2 cellular contexts compared by ENCODE assay signal in the genomic region with DNA sequence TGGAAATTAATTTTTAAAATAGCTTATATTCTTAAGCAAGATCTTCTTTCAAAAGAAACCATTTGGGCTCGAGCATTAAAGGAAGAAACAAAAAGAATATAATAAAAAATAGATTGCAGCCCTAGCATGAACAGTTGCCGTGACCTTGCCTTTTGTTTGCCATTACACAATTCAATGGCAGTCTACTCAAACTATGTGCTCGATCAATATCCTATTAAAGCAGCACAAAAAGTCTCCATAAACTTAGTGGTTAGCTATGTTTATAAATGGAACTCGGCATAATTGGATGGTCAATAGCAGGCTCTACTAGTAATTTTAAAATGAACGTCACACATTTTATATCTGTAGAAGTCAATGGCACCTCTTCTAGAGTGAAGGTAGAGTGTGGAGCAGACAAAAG.
TF ChIP-seq lines count a peak whose summit lies in the region.

No MANE protein-coding gene starts in this region.

TF ChIP-seq in SK-N-SH, 30 proteins besides CTCF, POLR2A, EP300 and RAD21 (continued from another document):
- TF ChIP-seq, protein P1, sequence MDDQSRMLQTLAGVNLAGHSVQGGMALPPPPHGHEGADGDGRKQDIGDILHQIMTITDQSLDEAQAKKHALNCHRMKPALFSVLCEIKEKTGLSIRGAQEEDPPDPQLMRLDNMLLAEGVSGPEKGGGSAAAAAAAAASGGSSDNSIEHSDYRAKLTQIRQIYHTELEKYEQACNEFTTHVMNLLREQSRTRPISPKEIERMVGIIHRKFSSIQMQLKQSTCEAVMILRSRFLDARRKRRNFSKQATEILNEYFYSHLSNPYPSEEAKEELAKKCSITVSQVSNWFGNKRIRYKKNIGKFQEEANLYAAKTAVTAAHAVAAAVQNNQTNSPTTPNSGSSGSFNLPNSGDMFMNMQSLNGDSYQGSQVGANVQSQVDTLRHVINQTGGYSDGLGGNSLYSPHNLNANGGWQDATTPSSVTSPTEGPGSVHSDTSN (IDR thresholded peaks at IDR 0.05) = no peak
- TF ChIP-seq TEAD4 (IDR thresholded peaks at IDR 0.05; ENCODE audit: borderline replicate concordance, insufficient read depth) = no peak
- TF ChIP-seq FOSL2 (IDR thresholded peaks at IDR 0.05; ENCODE audit: borderline replicate concordance, low read depth) = no peak

TF ChIP-seq in SK-N-SH treated with all-trans-retinoic acid at 6 μM for 48 hours, 23 proteins besides CTCF, POLR2A, EP300 and RAD21 (continued from another document):
- TF ChIP-seq PATZ1 (CRISPR knock-in tag; IDR thresholded peaks at IDR 0.05; ENCODE audit: borderline replicate concordance) (no peak), ARNTL (CRISPR knock-in tag; IDR thresholded peaks at IDR 0.05; ENCODE audit: borderline replicate concordance, low read depth) (no peak), ISL1 (CRISPR knock-in tag; IDR thresholded peaks at IDR 0.05) (no peak), CSRNP3 (CRISPR knock-in tag; IDR thresholded peaks at IDR 0.05) (no peak), ZNF565 (CRISPR knock-in tag; conservative IDR thresholded peaks at IDR 0.05; ENCODE audit: low read depth) (no peak)
- TF ChIP-seq, protein P2, sequence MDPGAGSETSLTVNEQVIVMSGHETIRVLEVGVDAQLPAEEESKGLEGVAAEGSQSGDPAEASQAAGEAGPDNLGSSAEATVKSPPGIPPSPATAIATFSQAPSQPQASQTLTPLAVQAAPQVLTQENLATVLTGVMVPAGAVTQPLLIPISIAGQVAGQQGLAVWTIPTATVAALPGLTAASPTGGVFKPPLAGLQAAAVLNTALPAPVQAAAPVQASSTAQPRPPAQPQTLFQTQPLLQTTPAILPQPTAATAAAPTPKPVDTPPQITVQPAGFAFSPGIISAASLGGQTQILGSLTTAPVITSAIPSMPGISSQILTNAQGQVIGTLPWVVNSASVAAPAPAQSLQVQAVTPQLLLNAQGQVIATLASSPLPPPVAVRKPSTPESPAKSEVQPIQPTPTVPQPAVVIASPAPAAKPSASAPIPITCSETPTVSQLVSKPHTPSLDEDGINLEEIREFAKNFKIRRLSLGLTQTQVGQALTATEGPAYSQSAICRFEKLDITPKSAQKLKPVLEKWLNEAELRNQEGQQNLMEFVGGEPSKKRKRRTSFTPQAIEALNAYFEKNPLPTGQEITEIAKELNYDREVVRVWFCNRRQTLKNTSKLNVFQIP (CRISPR knock-in tag; IDR thresholded peaks at IDR 0.05; ENCODE audit: borderline replicate concordance, low read depth) = no peak
TF ChIP-seq in SK-N-SH treated with all-trans-retinoic acid at 6 μM for 48 hours: peak in this region for 0.
